In the genomic region with DNA sequence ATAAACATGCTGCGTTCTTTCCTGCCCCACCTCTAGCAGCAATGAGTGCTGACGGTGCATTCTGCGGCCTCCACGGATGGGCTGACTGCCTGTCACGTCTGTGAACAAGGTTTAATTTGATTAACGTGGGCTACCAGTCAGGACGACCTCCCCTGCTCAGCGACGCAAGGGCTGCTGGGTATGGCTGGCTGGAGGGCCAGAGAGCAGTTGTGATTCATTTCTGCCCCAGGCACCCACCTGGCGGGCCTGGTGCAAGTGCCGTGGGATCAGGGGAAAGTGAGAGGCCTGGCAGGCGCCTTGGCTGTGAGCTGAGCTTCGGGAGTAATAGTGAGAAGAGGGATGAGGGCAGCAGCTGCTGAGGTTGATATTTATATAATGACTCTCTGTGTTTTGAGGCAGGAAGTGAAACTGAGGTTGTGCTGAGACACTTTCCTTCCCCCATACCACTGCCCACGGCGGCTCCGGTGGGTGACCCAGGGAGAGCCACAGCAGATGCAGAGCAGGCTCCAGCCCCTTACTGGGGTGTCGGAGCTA, we compare ENCODE assay signal across 9 cellular contexts.
DNase-seq lines count a peak whose midpoint lies in the region; ATAC-seq, FAIRE-seq and TF ChIP-seq lines count a peak whose summit lies in the region.
"Had no signal": no experiment of that assay in that cellular context is flagged by ENCODE, and none has a peak within 500 bp of the region (broad histone marks: within the 10 kb centered on the region; RNA-seq: fewer than 3 reads in every experiment).

No MANE protein-coding gene starts in this region.

- TF ChIP-seq EP300 in stomach (IDR thresholded peaks at IDR 0.05): no peak

- H3K36me3 Mint-ChIP-seq in T-helper 2 cell treated with Interferon-gamma antibody and Interleukin-4, amounts not matched to agents 5 μg/mL and 100 μg/mL, for 36 hours (ENCODE audit: low read depth): no peaks in the 10 kb centered on the region
- no peaks in the 10 kb centered on the region for H3K36me3 Mint-ChIP-seq in natural killer cell treated with Interleukin-12 subunit alpha and Interleukin-12 subunit beta and Interleukin-15 and Interleukin-18, amount 100 ng/mL, for 72 hours

- H3K27ac ChIP-seq in stomach: no peak overlapping the region

- H3K4me3 ChIP-seq in stomach: no peak overlapping the region

- FAIRE-seq in HTR-8/SVneo (lab: Jason Lieb, UNC): no peak
- FAIRE-seq: G401.6 had no signal

- no peaks in the 10 kb centered on the region for H3K9me3 ChIP-seq in stomach

- peak overlapping the region; percentile 23 for H3K4me3 Mint-ChIP-seq in T-helper 2 cell treated with Interferon-gamma antibody and Interleukin-4, amounts not matched to agents 5 μg/mL and 100 μg/mL, for 36 hours
- peak overlapping the region; percentile 76 for H3K4me3 Mint-ChIP-seq in natural killer cell treated with Interleukin-12 subunit alpha and Interleukin-12 subunit beta and Interleukin-15 and Interleukin-18, amount 100 ng/mL, for 72 hours

- H3K27ac Mint-ChIP-seq in T-helper 2 cell treated with Interferon-gamma antibody and Interleukin-4, amounts not matched to agents 5 μg/mL and 100 μg/mL, for 36 hours: peak overlapping the region; percentile 43
- peak overlapping the region in 1 of 2 donors; percentile 44 for H3K27ac Mint-ChIP-seq in natural killer cell treated with Interleukin-12 subunit alpha and Interleukin-12 subunit beta and Interleukin-15 and Interleukin-18, amount 100 ng/mL, for 72 hours

- no peak for TF ChIP-seq POLR2A in stomach (IDR thresholded peaks at IDR 0.05)

- H3K4me1 Mint-ChIP-seq in T-helper 2 cell treated with Interferon-gamma antibody and Interleukin-4, amounts not matched to agents 5 μg/mL and 100 μg/mL, for 36 hours (ENCODE audit: low read depth): peaks cover 22% of the 10 kb centered on the region
- H3K4me1 Mint-ChIP-seq in natural killer cell treated with Interleukin-12 subunit alpha and Interleukin-12 subunit beta and Interleukin-15 and Interleukin-18, amount 100 ng/mL, for 72 hours (ENCODE audit: low read depth in 2 of 2): peaks cover 30 to 34% of the 10 kb centered on the region in 2 donors

- intact Hi-C loops in stomach (cut with DNase I; ENCODE audit: low total_unique reads): no loop called here

- H3K9me3 Mint-ChIP-seq in T-helper 2 cell treated with Interferon-gamma antibody and Interleukin-4, amounts not matched to agents 5 μg/mL and 100 μg/mL, for 36 hours: no peaks in the 10 kb centered on the region
- no peaks in the 10 kb centered on the region for H3K9me3 Mint-ChIP-seq in natural killer cell treated with Interleukin-12 subunit alpha and Interleukin-12 subunit beta and Interleukin-15 and Interleukin-18, amount 100 ng/mL, for 72 hours

- WGBS in stomach, 5 donors: 69 to 84% (median 77%) methylated on average over 16 to 17 of the region's 17 CpGs

- DNase-seq in stimulated activated CD4-positive, alpha-beta T cell treated with anti-CD3 and anti-CD28 coated beads, Interleukin-1b, Interleukin-23, amount 100 ng/mL, for 48 hours: peak; percentile 45
- no peak for DNase-seq in stimulated activated CD4-positive, alpha-beta T cell treated with anti-CD3 and anti-CD28 coated beads, Interleukin-4, amount 100 ng/mL, for 4 hours
- peak; percentile 56 for DNase-seq in T-helper 2 cell treated with Interferon-gamma antibody and Interleukin-4, amounts not matched to agents 5 μg/mL and 100 μg/mL, for 36 hours (ENCODE audit: low spot score)
- peak; percentile 72 for DNase-seq in natural killer cell treated with Interleukin-12 subunit alpha and Interleukin-12 subunit beta and Interleukin-15 and Interleukin-18, amount 100 ng/mL, for 72 hours (ENCODE audit: low spot score)
- DNase-seq in stomach (no peak), NCI-H2196 (lab: John Stamatoyannopoulos, UW; ENCODE audit: unreplicated experiment) (no peak), HTR-8/SVneo (ENCODE audit: insufficient read length, low spot score) (no peak)

- peak; percentile 95 for ATAC-seq in HG03066 (IDR thresholded peaks at IDR 0.05; ENCODE audit: low read depth, unreplicated experiment)
- ATAC-seq in natural killer cell treated with Interleukin-12 subunit alpha and Interleukin-12 subunit beta and Interleukin-15 and Interleukin-18, amount 100 ng/mL, for 72 hours: peak; percentile 91 to 95

- H3K27me3 Mint-ChIP-seq in T-helper 2 cell treated with Interferon-gamma antibody and Interleukin-4, amounts not matched to agents 5 μg/mL and 100 μg/mL, for 36 hours (ENCODE audit: low read depth): peaks cover 28% of the 10 kb centered on the region
- H3K27me3 Mint-ChIP-seq in natural killer cell treated with Interleukin-12 subunit alpha and Interleukin-12 subunit beta and Interleukin-15 and Interleukin-18, amount 100 ng/mL, for 72 hours: peaks cover 0 to 4% of the 10 kb centered on the region in 2 donors

- H3K36me3 ChIP-seq in stomach: no peaks in the 10 kb centered on the region

- no peak for TF ChIP-seq CTCF in stomach (IDR thresholded peaks at IDR 0.05)

- no peaks in the 10 kb centered on the region for H3K4me1 ChIP-seq in stomach

- H3K27me3 ChIP-seq in stomach: no peaks in the 10 kb centered on the region

Comparison
In these comparisons a context has a peak if more than half of its experiments do, and no peak if none do; other contexts are left out.
1. DNase-seq: peak in stimulated activated CD4-positive, alpha-beta T cell treated with anti-CD3 and anti-CD28 coated beads, Interleukin-1b, Interleukin-23, amount 100 ng/mL, for 48 hours (single experiment), T-helper 2 cell treated with Interferon-gamma antibody and Interleukin-4, amounts not matched to agents 5 μg/mL and 100 μg/mL, for 36 hours (single experiment) and natural killer cell treated with Interleukin-12 subunit alpha and Interleukin-12 subunit beta and Interleukin-15 and Interleukin-18, amount 100 ng/mL, for 72 hours (single experiment); none in stimulated activated CD4-positive, alpha-beta T cell treated with anti-CD3 and anti-CD28 coated beads, Interleukin-4, amount 100 ng/mL, for 4 hours (0 of 2), stomach (single experiment), NCI-H2196 (single experiment) and HTR-8/SVneo (single experiment).